Comparison of ENCODE assay signal across 1 cellular context in the genomic region with DNA sequence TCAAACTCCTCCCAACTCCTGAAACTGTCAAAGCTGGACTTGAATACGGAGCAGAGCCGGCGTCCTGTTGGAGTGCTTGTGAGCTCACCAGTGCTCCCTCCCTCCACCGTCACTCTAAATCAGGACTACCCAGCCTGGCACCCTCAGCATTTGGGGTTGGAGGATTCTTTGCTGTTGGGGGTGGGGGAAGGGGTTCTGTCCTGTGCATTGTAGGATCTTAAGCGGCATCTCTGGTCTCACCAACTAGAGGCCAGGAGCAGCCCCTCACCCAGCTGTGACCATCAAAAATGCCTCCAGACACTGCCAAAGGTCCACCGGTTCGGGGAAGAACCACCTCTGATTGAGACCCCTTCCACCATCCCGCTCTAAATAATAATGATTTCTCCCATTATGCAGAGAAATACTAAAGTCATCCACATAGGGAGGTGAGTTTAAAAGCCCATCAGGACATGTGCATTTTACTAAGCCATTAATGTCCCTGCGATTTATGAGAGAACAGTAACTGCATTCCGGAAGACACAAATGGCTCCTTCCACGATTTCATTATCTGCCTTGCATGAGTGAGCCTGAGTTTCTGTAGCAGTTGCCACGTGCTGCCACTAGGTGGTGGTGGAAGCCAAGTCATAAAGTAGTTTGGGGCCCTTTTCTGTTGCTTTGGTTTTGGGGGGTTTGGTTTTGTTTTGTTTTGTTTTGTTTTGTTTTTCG.
TF ChIP-seq lines count a peak whose summit lies in the region.

No MANE protein-coding gene starts in this region.

TF ChIP-seq in HEK293, 187 proteins besides CTCF, POLR2A, EP300 and RAD21 (continued from another document):
- TF ChIP-seq, protein P1, sequence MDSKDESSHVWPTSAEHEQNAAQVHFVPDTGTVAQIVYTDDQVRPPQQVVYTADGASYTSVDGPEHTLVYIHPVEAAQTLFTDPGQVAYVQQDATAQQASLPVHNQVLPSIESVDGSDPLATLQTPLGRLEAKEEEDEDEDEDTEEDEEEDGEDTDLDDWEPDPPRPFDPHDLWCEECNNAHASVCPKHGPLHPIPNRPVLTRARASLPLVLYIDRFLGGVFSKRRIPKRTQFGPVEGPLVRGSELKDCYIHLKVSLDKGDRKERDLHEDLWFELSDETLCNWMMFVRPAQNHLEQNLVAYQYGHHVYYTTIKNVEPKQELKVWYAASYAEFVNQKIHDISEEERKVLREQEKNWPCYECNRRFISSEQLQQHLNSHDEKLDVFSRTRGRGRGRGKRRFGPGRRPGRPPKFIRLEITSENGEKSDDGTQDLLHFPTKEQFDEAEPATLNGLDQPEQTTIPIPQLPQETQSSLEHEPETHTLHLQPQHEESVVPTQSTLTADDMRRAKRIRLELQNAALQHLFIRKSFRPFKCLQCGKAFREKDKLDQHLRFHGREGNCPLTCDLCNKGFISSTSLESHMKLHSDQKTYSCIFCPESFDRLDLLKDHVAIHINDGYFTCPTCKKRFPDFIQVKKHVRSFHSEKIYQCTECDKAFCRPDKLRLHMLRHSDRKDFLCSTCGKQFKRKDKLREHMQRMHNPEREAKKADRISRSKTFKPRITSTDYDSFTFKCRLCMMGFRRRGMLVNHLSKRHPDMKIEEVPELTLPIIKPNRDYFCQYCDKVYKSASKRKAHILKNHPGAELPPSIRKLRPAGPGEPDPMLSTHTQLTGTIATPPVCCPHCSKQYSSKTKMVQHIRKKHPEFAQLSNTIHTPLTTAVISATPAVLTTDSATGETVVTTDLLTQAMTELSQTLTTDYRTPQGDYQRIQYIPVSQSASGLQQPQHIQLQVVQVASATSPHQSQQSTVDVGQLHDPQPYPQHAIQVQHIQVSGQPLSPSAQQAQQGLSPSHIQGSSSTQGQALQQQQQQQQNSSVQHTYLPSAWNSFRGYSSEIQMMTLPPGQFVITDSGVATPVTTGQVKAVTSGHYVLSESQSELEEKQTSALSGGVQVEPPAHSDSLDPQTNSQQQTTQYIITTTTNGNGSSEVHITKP (tag by site-specific recombination; IDR thresholded peaks at IDR 0.05) = peak; percentile 69; the same call in 1 of the 2 replicates
- TF ChIP-seq, protein P2, sequence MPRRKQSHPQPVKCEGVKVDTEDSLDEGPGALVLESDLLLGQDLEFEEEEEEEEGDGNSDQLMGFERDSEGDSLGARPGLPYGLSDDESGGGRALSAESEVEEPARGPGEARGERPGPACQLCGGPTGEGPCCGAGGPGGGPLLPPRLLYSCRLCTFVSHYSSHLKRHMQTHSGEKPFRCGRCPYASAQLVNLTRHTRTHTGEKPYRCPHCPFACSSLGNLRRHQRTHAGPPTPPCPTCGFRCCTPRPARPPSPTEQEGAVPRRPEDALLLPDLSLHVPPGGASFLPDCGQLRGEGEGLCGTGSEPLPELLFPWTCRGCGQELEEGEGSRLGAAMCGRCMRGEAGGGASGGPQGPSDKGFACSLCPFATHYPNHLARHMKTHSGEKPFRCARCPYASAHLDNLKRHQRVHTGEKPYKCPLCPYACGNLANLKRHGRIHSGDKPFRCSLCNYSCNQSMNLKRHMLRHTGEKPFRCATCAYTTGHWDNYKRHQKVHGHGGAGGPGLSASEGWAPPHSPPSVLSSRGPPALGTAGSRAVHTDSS (tag by site-specific recombination; IDR thresholded peaks at IDR 0.05) = no peak
- 0 out of 2 replicates have a peak, but pooled peaks have one; percentile 15 for TF ChIP-seq YY2 (tag by site-specific recombination; IDR thresholded peaks at IDR 0.05)
- TF ChIP-seq ZFP69B (tag by site-specific recombination; IDR thresholded peaks at IDR 0.05) = 0 out of 2 replicates have a peak, but pooled peaks have one; percentile 42
- no peak for TF ChIP-seq ZNF521 (tag by site-specific recombination; IDR thresholded peaks at IDR 0.05)
- peak; percentile 95 for TF ChIP-seq ZNF654 (tag by site-specific recombination; IDR thresholded peaks at IDR 0.05; ENCODE audit: low read depth)
- TF ChIP-seq, protein P3, sequence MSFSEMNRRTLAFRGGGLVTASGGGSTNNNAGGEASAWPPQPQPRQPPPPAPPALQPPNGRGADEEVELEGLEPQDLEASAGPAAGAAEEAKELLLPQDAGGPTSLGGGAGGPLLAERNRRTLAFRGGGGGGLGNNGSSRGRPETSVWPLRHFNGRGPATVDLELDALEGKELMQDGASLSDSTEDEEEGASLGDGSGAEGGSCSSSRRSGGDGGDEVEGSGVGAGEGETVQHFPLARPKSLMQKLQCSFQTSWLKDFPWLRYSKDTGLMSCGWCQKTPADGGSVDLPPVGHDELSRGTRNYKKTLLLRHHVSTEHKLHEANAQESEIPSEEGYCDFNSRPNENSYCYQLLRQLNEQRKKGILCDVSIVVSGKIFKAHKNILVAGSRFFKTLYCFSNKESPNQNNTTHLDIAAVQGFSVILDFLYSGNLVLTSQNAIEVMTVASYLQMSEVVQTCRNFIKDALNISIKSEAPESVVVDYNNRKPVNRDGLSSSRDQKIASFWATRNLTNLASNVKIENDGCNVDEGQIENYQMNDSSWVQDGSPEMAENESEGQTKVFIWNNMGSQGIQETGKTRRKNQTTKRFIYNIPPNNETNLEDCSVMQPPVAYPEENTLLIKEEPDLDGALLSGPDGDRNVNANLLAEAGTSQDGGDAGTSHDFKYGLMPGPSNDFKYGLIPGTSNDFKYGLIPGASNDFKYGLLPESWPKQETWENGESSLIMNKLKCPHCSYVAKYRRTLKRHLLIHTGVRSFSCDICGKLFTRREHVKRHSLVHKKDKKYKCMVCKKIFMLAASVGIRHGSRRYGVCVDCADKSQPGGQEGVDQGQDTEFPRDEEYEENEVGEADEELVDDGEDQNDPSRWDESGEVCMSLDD (tag by site-specific recombination; IDR thresholded peaks at IDR 0.05) = peak; percentile 78
- TF ChIP-seq ZNF664 (tag by site-specific recombination; IDR thresholded peaks at IDR 0.05) = no peak
- no peak for TF ChIP-seq PRDM1 (tag by site-specific recombination; IDR thresholded peaks at IDR 0.05)
- TF ChIP-seq, protein P4, sequence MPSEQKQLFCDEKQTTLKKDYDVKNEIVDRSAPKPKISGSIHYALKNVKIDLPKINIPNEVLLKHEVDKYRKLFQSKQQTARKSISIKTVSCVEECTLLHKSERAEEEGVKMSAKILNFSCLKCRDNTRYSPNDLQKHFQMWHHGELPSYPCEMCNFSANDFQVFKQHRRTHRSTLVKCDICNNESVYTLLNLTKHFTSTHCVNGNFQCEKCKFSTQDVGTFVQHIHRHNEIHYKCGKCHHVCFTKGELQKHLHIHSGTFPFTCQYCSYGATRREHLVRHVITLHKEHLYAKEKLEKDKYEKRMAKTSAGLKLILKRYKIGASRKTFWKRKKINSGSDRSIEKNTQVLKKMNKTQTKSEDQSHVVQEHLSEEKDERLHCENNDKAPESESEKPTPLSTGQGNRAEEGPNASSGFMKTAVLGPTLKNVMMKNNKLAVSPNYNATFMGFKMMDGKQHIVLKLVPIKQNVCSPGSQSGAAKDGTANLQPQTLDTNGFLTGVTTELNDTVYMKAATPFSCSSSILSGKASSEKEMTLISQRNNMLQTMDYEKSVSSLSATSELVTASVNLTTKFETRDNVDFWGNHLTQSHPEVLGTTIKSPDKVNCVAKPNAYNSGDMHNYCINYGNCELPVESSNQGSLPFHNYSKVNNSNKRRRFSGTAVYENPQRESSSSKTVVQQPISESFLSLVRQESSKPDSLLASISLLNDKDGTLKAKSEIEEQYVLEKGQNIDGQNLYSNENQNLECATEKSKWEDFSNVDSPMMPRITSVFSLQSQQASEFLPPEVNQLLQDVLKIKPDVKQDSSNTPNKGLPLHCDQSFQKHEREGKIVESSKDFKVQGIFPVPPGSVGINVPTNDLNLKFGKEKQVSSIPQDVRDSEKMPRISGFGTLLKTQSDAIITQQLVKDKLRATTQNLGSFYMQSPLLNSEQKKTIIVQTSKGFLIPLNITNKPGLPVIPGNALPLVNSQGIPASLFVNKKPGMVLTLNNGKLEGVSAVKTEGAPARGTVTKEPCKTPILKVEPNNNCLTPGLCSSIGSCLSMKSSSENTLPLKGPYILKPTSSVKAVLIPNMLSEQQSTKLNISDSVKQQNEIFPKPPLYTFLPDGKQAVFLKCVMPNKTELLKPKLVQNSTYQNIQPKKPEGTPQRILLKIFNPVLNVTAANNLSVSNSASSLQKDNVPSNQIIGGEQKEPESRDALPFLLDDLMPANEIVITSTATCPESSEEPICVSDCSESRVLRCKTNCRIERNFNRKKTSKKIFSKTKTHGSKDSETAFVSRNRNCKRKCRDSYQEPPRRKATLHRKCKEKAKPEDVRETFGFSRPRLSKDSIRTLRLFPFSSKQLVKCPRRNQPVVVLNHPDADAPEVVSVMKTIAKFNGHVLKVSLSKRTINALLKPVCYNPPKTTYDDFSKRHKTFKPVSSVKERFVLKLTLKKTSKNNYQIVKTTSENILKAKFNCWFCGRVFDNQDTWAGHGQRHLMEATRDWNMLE (tag by site-specific recombination; conservative IDR thresholded peaks at IDR 0.05; ENCODE audit: low read depth) = 0 out of 2 replicates have a peak, but pooled peaks have one; percentile 14
- TF ChIP-seq ZNF2 (tag by site-specific recombination; IDR thresholded peaks at IDR 0.05) = 0 out of 2 replicates have a peak, but pooled peaks have one; percentile 31
- no peak for TF ChIP-seq ZSCAN16 (tag by site-specific recombination; IDR thresholded peaks at IDR 0.05)
